In genomic region chr12:65923228-65923627, GRCh38 we compare ENCODE assay signal across 1 cellular context.
TF ChIP-seq lines count a peak whose summit lies in the region.

No MANE protein-coding gene starts in this region.

TF ChIP-seq in GM23338, 12 proteins besides CTCF, POLR2A, EP300 and RAD21 (continued from another document):
- TF ChIP-seq ZNF462 (CRISPR knock-in tag; IDR thresholded peaks at IDR 0.05) = no peak
- TF ChIP-seq POLR2AphosphoS5 (IDR thresholded peaks at IDR 0.05; ENCODE audit: low read depth) = no peak
- no peak for TF ChIP-seq REST (IDR thresholded peaks at IDR 0.05; ENCODE audit: unreplicated experiment)
- no peak for TF ChIP-seq ZNF114 (CRISPR knock-in tag; IDR thresholded peaks at IDR 0.05)
- no peak for TF ChIP-seq NANOG (IDR thresholded peaks at IDR 0.05; ENCODE audit: borderline replicate concordance)
TF ChIP-seq in GM23338: peak in this region for 0.
